In the genomic region with DNA sequence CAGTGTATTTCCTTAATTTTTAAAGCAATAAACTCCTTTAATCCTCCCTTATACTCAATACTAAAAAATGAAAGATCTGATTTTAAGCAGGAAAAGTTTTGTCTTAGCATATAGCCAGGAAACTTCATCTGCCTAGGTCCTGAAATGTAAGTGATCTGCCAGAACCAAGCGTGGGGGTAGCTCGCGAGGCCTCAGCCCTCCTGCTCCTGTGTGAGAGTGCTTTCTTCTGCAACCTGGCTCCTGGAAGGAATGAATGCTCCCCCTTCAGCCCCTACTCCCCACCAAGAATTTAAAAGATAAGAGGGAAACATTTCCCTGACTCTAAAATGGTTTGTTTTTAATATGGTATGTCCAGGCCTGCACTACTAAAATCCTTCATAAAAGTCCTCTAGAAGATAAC, we compare ENCODE assay signal across 16 cellular contexts.
DNase-seq lines count a peak whose midpoint lies in the region; ATAC-seq and TF ChIP-seq lines count a peak whose summit lies in the region.
"Had no signal": no experiment of that assay in that cellular context is flagged by ENCODE, and none has a peak within 500 bp of the region (broad histone marks: within the 10 kb centered on the region; RNA-seq: fewer than 3 reads in every experiment).

No MANE protein-coding gene starts in this region.

- H3K4me3 ChIP-seq in adipocyte (ENCODE audit: low read length) (no peak overlapping the region), fibroblast of pulmonary artery (replicated peaks; ENCODE audit: low read depth, low read length) (no peak overlapping the region), upper lobe of right lung (no peak overlapping the region)
- H3K4me3 ChIP-seq: BLaER1 treated with 17β-estradiol and CSF1 and Interleukin-3, amounts not matched to agents 10 nM and 100 nM had no signal

- H3K27me3 ChIP-seq in adipocyte (replicated peaks; ENCODE audit: control insufficient read depth, insufficient read depth, low read length): no peaks in the 10 kb centered on the region
- H3K27me3 ChIP-seq in upper lobe of right lung: no peaks in the 10 kb centered on the region
- H3K27me3 ChIP-seq: BLaER1 treated with 17β-estradiol and CSF1 and Interleukin-3, amounts not matched to agents 10 nM and 100 nM had no signal

- H3K9ac ChIP-seq in adipocyte (ENCODE audit: low read length): peak overlapping the region; percentile 82

- TF ChIP-seq CTCF in fibroblast of pulmonary artery (IDR thresholded peaks at IDR 0.05; ENCODE audit: low read length, missing control alignments) (no peak), osteocyte (IDR thresholded peaks at IDR 0.05) (no peak), upper lobe of right lung (IDR thresholded peaks at IDR 0.05) (no peak)

- H3K36me3 ChIP-seq in adipocyte (ENCODE audit: control insufficient read depth, insufficient read depth, low read length, severe bottlenecking) (peaks cover 11% of the 10 kb centered on the region), upper lobe of right lung (no peaks in the 10 kb centered on the region)
- H3K36me3 ChIP-seq: BLaER1 treated with 17β-estradiol and CSF1 and Interleukin-3, amounts not matched to agents 10 nM and 100 nM had no signal

- H3K36me3 Mint-ChIP-seq in osteocyte (ENCODE audit: unreplicated experiment): peaks cover 23% of the 10 kb centered on the region

- no peaks in the 10 kb centered on the region for H3K27me3 Mint-ChIP-seq in osteocyte (ENCODE audit: unreplicated experiment)

- H3K27ac ChIP-seq in upper lobe of right lung: peak overlapping the region; percentile 14
- H3K27ac ChIP-seq: BLaER1 treated with 17β-estradiol and CSF1 and Interleukin-3, amounts not matched to agents 10 nM and 100 nM had no signal

- no peaks in the 10 kb centered on the region for H3K9me3 Mint-ChIP-seq in osteocyte (ENCODE audit: unreplicated experiment)
- H3K9me3 Mint-ChIP-seq: stimulated activated naive CD8-positive, alpha-beta T cell treated with anti-CD3 and anti-CD28 coated beads, Interleukin-15, Interleukin-2, amounts not matched to agents 100 ng/mL and 50 ng/mL, for 24 hours; T-helper 1 cell treated with Interleukin-12 subunit alpha and Interleukin-12 subunit beta and Interleukin-4 antibody, amounts not matched to agents 30 μg/mL and 1 μg/mL, for 36 hours had no signal

- ATAC-seq in upper lobe of right lung: no peak
- no peak for ATAC-seq in HG02759 (IDR thresholded peaks at IDR 0.05; ENCODE audit: unreplicated experiment)
- no peak for ATAC-seq in GM19324 (IDR thresholded peaks at IDR 0.05; ENCODE audit: low FRiP score, unreplicated experiment)
- ATAC-seq: HCT116 had no signal

- intact Hi-C loops in upper lobe of right lung (cut with DNase I): no loop called here

- H3K4me3 Mint-ChIP-seq in osteocyte (ENCODE audit: unreplicated experiment): no peak overlapping the region
- H3K4me3 Mint-ChIP-seq: stimulated activated naive CD8-positive, alpha-beta T cell treated with anti-CD3 and anti-CD28 coated beads, Interleukin-15, Interleukin-2, amounts not matched to agents 100 ng/mL and 50 ng/mL, for 24 hours had no signal

- DNase-seq in adipocyte (ENCODE audit: low read depth) (no peak), fibroblast of pulmonary artery (ENCODE audit: low read depth) (peak; percentile 45), osteocyte (ENCODE audit: extremely low spot score, unreplicated experiment) (no peak), upper lobe of right lung (no peak), DMS53 (lab: John Stamatoyannopoulos, UW) (no peak)
- DNase-seq: activated CD4-positive, CD25-positive, alpha-beta regulatory T cell treated with anti-CD3 and anti-CD28 coated beads, Interleukin-2, amount 50 U/mL, for 72 hours; activated gamma-delta T cell; effector memory CD4-positive, alpha-beta T cell; NCI-H748 treated with DMSO at 0.1 percent for 48 hours; nucleus accumbens had no signal

- peaks cover 69% of the 10 kb centered on the region for H3K4me1 Mint-ChIP-seq in osteocyte (ENCODE audit: unreplicated experiment)

- H3K9me3 ChIP-seq in adipocyte (ENCODE audit: control insufficient read depth, low read length): no peaks in the 10 kb centered on the region
- H3K9me3 ChIP-seq in upper lobe of right lung: no peaks in the 10 kb centered on the region
- H3K9me3 ChIP-seq: BLaER1 treated with 17β-estradiol and CSF1 and Interleukin-3, amounts not matched to agents 10 nM and 100 nM had no signal

- H3K4me1 ChIP-seq in adipocyte (ENCODE audit: control insufficient read depth, insufficient read depth, low read length): peaks cover 50% of the 10 kb centered on the region
- peaks cover 36% of the 10 kb centered on the region for H3K4me1 ChIP-seq in upper lobe of right lung

- H3K27ac Mint-ChIP-seq in osteocyte (ENCODE audit: unreplicated experiment): peak overlapping the region; percentile 90
- H3K27ac Mint-ChIP-seq: stimulated activated naive CD8-positive, alpha-beta T cell treated with anti-CD3 and anti-CD28 coated beads, Interleukin-15, Interleukin-2, amounts not matched to agents 100 ng/mL and 50 ng/mL, for 24 hours; T-helper 1 cell treated with Interleukin-12 subunit alpha and Interleukin-12 subunit beta and Interleukin-4 antibody, amounts not matched to agents 30 μg/mL and 1 μg/mL, for 36 hours had no signal
